In the genomic region with DNA sequence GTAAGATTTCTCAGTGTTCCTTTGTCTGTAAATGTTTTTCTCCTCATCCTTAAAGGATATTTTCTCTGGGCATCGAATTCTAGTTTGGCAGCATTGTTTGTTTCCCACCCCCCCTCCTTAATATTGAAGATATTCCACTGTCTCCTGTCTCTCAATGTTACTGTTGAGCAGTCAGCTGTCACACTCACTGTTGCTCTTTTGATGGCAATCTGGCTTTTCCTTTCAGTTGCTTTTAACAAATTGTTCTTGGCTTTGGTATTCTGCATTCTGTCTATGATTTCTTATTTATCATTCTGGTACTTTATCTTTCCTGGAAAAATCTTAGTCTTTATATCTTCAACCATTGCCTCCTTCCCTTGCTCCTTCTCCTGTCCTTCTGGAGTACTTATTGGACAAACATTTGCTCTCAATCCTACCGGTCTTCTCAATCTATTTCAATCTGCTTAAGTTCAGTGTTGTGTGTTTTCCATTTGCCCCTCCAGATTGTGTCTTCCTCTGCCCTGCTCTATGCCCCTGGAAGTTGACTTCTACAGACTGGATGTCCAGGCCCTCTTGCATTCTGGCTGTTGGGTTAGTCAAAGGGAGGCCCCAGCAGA, we compare ENCODE assay signal across 20 cellular contexts. TPM values are rescaled to one million over a fixed set of nuclear protein-coding genes. Genes with fewer than 3 reads are reported as not detected.
A peak's percentile ranks its signal among the peaks of the same experiment; 100 is the strongest.
DNase-seq lines count a peak whose midpoint lies in the region; ATAC-seq, FAIRE-seq and TF ChIP-seq lines count a peak whose summit lies in the region.
"Had no signal": no experiment of that assay in that cellular context is flagged by ENCODE, and none has a peak within 500 bp of the region (broad histone marks: within the 10 kb centered on the region; RNA-seq: fewer than 3 reads in every experiment).

No MANE protein-coding gene starts in this region.

- H3K4me1 ChIP-seq in HepG2 (ENCODE audit: insufficient read depth, low read length): peaks cover 20% of the 10 kb centered on the region
- H3K4me1 ChIP-seq in right lobe of liver: no peaks in the 10 kb centered on the region
- H3K4me1 ChIP-seq in K562 (replicated peaks in 1 of 2; ENCODE audit: control insufficient read depth in 2 of 2, insufficient read depth in 2 of 2, low read length in 2 of 2): no peaks in the 10 kb centered on the region
- H3K4me1 ChIP-seq: HAP-1 had no signal

- BruUV-seq in HepG2 (replicated peaks; lab: Mats Ljungman, UMichigan): no TSS peak
- no TSS peak for BruUV-seq in K562 (replicated peaks; lab: Mats Ljungman, UMichigan)

- peaks cover 27% of the 10 kb centered on the region for H3K9me3 ChIP-seq in HepG2 (ENCODE audit: low read length)
- H3K9me3 ChIP-seq in right lobe of liver: no peaks in the 10 kb centered on the region
- peaks cover 24% of the 10 kb centered on the region for H3K9me3 ChIP-seq in K562 (replicated peaks; ENCODE audit: control insufficient read depth, insufficient read depth, low read depth, low read length)
- no peaks in the 10 kb centered on the region for H3K9me3 ChIP-seq in WERI-Rb-1 (ENCODE audit: severe bottlenecking)

- H2AFZ ChIP-seq in HepG2 (ENCODE audit: low read length): no peak overlapping the region
- no peak overlapping the region for H2AFZ ChIP-seq in K562 (ENCODE audit: low read depth, low read length)
- H2AFZ ChIP-seq: PC-9 had no signal

- TF ChIP-seq POLR2A in HepG2 (IDR thresholded peaks at IDR 0.05; ENCODE audit: insufficient read depth in 1 of 2, low read depth in 2 of 2, low read length in 2 of 2) (no peak), right lobe of liver (IDR thresholded peaks at IDR 0.05) (no peak), K562 (conservative IDR thresholded peaks at IDR 0.05) (no peak)

- H3K9ac ChIP-seq in HepG2 (ENCODE audit: insufficient read depth, low read depth, low read length) (no peak overlapping the region), K562 (ENCODE audit: insufficient read depth in 1 of 2, low read depth in 2 of 2, low read length in 2 of 2) (no peak overlapping the region)

- ATAC-seq in HepG2 (no peak), right lobe of liver (no peak), K562 (no peak), HG02798 (IDR thresholded peaks at IDR 0.05; ENCODE audit: poor library complexity, unreplicated experiment) (no peak)

- H3K27me3 ChIP-seq in HepG2 (ENCODE audit: control insufficient read depth in 1 of 2, insufficient read depth in 2 of 2, low read length in 2 of 2) (no peaks in the 10 kb centered on the region), right lobe of liver (no peaks in the 10 kb centered on the region), K562 (ENCODE audit: control insufficient read depth in 2 of 2, insufficient read depth in 2 of 2, low read length in 2 of 2) (no peaks in the 10 kb centered on the region), WERI-Rb-1 (ENCODE audit: insufficient read depth, low read depth, severe bottlenecking) (no peaks in the 10 kb centered on the region)

- WGBS in HepG2 (ENCODE audit: low lambda C conversion rate): 22% methylated on average over 2 of the region's 2 CpGs
- WGBS in right lobe of liver (ENCODE audit: insufficient coverage, low coverage, low lambda C conversion rate, missing lambda C conversion rate): 100% methylated on average over 2 of the region's 2 CpGs
- 25% methylated on average over 2 of the region's 2 CpGs for WGBS in K562 (ENCODE audit: insufficient coverage, low coverage, missing lambda C conversion rate)

- CTCF ChIA-PET in HepG2 (lab: Yijun Ruan, JAX; ENCODE audit: low intra/inter-chr PET ratio, low total read pairs) (no interaction called here), K562 (lab: Yijun Ruan, JAX; ENCODE audit: low intra/inter-chr PET ratio) (no interaction called here)

- DNase-seq in HepG2 (ENCODE audit: low spot score): no peak
- no peak for DNase-seq in right lobe of liver
- DNase-seq in M059J (ENCODE audit: low read depth): peak; percentile 5
- no peak for DNase-seq in K562 (ENCODE audit: extremely low read depth in 1 of 4, low spot score in 3 of 4)
- no peak for DNase-seq in DMS153 (lab: John Stamatoyannopoulos, UW)
- no peak for DNase-seq in WERI-Rb-1
- no peak for DNase-seq in stimulated activated naive CD4-positive, alpha-beta T cell treated with Interleukin-2 at 50 U/mL for 16 hours (lab: John Stamatoyannopoulos, UW)
- DNase-seq: KBM-7, MM.1S, NCI-H1417 treated with DMSO at 0.1 percent for 48 hours, NCI-H1930, NCI-H2171 treated with DMSO at 0.1 percent for 48 hours, NCI-H446 treated with DMSO at 0.1 percent for 48 hours, NCI-H774, PC-9 had no signal

- no peak overlapping the region for H3K27ac ChIP-seq in HepG2 (ENCODE audit: extremely low read length, insufficient read depth, low read length)
- no peak overlapping the region for H3K27ac ChIP-seq in right lobe of liver
- H3K27ac ChIP-seq in K562 (ENCODE audit: extremely low read depth, low read depth, low read length): no peak overlapping the region
- H3K27ac ChIP-seq in WERI-Rb-1: no peak overlapping the region
- H3K27ac ChIP-seq: C4-2B, HL-60, PC-9 had no signal

- POLR2A ChIA-PET in HepG2 (lab: Yijun Ruan, JAX) (no interaction called here), K562 (lab: Yijun Ruan, JAX) (interaction anchor here (0.7 kb wide), 1 partner anchor 9 kb away, joined by 3 read pairs; a partner anchor contains a TSS)

- H3K9me1 ChIP-seq in K562 (ENCODE audit: control insufficient read depth, insufficient read depth, low read length): no peaks in the 10 kb centered on the region

- H3K4me3 ChIP-seq in HepG2 (replicated peaks in 1 of 3; ENCODE audit: insufficient read depth in 1 of 3, low read depth in 2 of 3, low read length in 3 of 3) (no peak overlapping the region), right lobe of liver (no peak overlapping the region), K562 (no peak overlapping the region), WERI-Rb-1 (ENCODE audit: low read depth, low read length) (no peak overlapping the region)
- H3K4me3 ChIP-seq: HAP-1, PC-9 had no signal

- no peak for FAIRE-seq in HepG2 (lab: Jason Lieb, UNC)
- peak; percentile 75 for FAIRE-seq in K562 (lab: Jason Lieb, UNC)

- TF ChIP-seq CTCF in HepG2 (CRISPR knock-in tag; IDR thresholded peaks at IDR 0.05) (no peak), right lobe of liver (IDR thresholded peaks at IDR 0.05) (no peak), K562 (IDR thresholded peaks at IDR 0.05 in 2 of 3, conservative IDR thresholded peaks at IDR 0.05 in 1 of 3; ENCODE audit: insufficient read depth in 2 of 3, low read depth in 1 of 3, low read length in 3 of 3) (no peak), WERI-Rb-1 (IDR thresholded peaks at IDR 0.05; ENCODE audit: low read depth, low read length) (no peak)

- H3K4me2 ChIP-seq in HepG2 (ENCODE audit: low read depth, low read length) (no peak overlapping the region), K562 (ENCODE audit: insufficient read depth, low read length) (no peak overlapping the region)
- H3K4me2 ChIP-seq: PC-9 had no signal

- TF ChIP-seq EP300 in HepG2 (IDR thresholded peaks at IDR 0.05; ENCODE audit: low read depth in 2 of 2, low read length in 2 of 2) (no peak), HepG2 (CRISPR knock-in tag; IDR thresholded peaks at IDR 0.05; ENCODE audit: borderline replicate concordance) (no peak), K562 (IDR thresholded peaks at IDR 0.05; ENCODE audit: low read length) (no peak)

- H3K36me3 ChIP-seq in HepG2 (replicated peaks in 1 of 2; ENCODE audit: control insufficient read depth in 1 of 2, insufficient read depth in 2 of 2, low read length in 2 of 2): no peaks in the 10 kb centered on the region
- no peaks in the 10 kb centered on the region for H3K36me3 ChIP-seq in right lobe of liver
- no peaks in the 10 kb centered on the region for H3K36me3 ChIP-seq in K562 (ENCODE audit: control insufficient read depth, insufficient read depth, low read length)
- H3K36me3 ChIP-seq in WERI-Rb-1: no peaks in the 10 kb centered on the region
- H3K36me3 ChIP-seq: HAP-1 had no signal

- H4K20me1 ChIP-seq in HepG2 (ENCODE audit: insufficient read depth, low read length) (no peaks in the 10 kb centered on the region), K562 (replicated peaks; ENCODE audit: control insufficient read depth, insufficient read depth, low read length) (no peaks in the 10 kb centered on the region)

- TF ChIP-seq RAD21 in HepG2 (CRISPR knock-in tag; IDR thresholded peaks at IDR 0.05): no peak
- no peak for TF ChIP-seq RAD21 in K562 (CRISPR knock-in tag; conservative IDR thresholded peaks at IDR 0.05 in 1 of 2, IDR thresholded peaks at IDR 0.05 in 1 of 2)

- intact Hi-C loops in HepG2 (cut with micrococcal nuclease; ENCODE audit: unreplicated experiment) (no loop called here), right lobe of liver (cut with DNase I) (no loop called here), K562 (cut with micrococcal nuclease) (no loop called here)

- no peaks in the 10 kb centered on the region for H3K79me2 ChIP-seq in HepG2 (ENCODE audit: insufficient read depth, low read length)
- no peaks in the 10 kb centered on the region for H3K79me2 ChIP-seq in K562 (ENCODE audit: control insufficient read depth, insufficient read depth, low read length)

- in situ Hi-C loops in HepG2 (cut with HindIII; ENCODE audit: extremely low pct_ligation_motif_present, low pct_unique_long_range_greater_than_20kb) (no loop called here), K562 (cut with MboI) (no loop called here)

RNA-seq across cellular contexts. Expression of a gene that starts 9.3 kb away (rescaled TPM):
- total RNA-seq in HepG2 (2016; rRNA removed; fragmentation: Illumina TruSeq; extraction: Trizol): 85.5 and 101 TPM in 2 replicates
- 9.2 and 10.8 TPM in 2 replicates for total RNA-seq in HepG2 (2016; cell fraction: cytosol; rRNA removed; fragmentation: Illumina TruSeq; extraction: Trizol; ENCODE audit: low read depth)
- total RNA-seq in HepG2 (2016; cell fraction: insoluble cytoplasmic fraction; rRNA removed; fragmentation: Illumina TruSeq; extraction: Trizol): 73.1 and 98.3 TPM in 2 replicates
- total RNA-seq in HepG2 (2016; cell fraction: membrane; rRNA removed; fragmentation: Illumina TruSeq; extraction: Trizol): 17.2 and 23.2 TPM in 2 replicates
- 61.0 and 70.2 TPM in 2 replicates for total RNA-seq in HepG2 (2016; cell fraction: nucleus; rRNA removed; fragmentation: Illumina TruSeq; extraction: Trizol)
- polyA plus RNA-seq in HepG2 (2011; rRNA removed): 20.1 and 24.1 TPM in 2 replicates
- 9.2 and 11.6 TPM in 2 replicates for polyA plus RNA-seq in HepG2 (2011; cell fraction: cytosol; rRNA removed)
- 31.1 and 31.6 TPM in 2 replicates for polyA plus RNA-seq in HepG2 (2011; cell fraction: nucleus; rRNA removed)
- 37.7 and 40.3 TPM in 2 replicates for polyA plus RNA-seq in HepG2 (2012)
- polyA plus RNA-seq in HepG2 (2016; cell fraction: cytosol; fragmentation: Illumina TruSeq; extraction: Trizol; ENCODE audit: low read depth): 3.6 and 4.3 TPM in 2 replicates
- 116 and 119 TPM in 2 replicates for polyA plus RNA-seq in HepG2 (2016; cell fraction: insoluble cytoplasmic fraction; fragmentation: Illumina TruSeq; extraction: Trizol; ENCODE audit: low read depth)
- 8.8 and 12.3 TPM in 2 replicates for polyA plus RNA-seq in HepG2 (2016; cell fraction: membrane; fragmentation: Illumina TruSeq; extraction: Trizol; ENCODE audit: low read depth)
- 109 and 116 TPM in 2 replicates for polyA plus RNA-seq in HepG2 (2016; cell fraction: nucleus; fragmentation: Illumina TruSeq; extraction: Trizol; ENCODE audit: insufficient read depth, low read depth)
- 35.4 and 59.3 TPM in 2 replicates for polyA minus RNA-seq in HepG2 (2011; rRNA and poly(A)+ RNA removed; ENCODE audit: low replicate concordance)
- 14.2 and 15.8 TPM in 2 replicates for polyA minus RNA-seq in HepG2 (2011; cell fraction: cytosol; rRNA and poly(A)+ RNA removed)
- polyA minus RNA-seq in HepG2 (2011; cell fraction: nucleus; rRNA and poly(A)+ RNA removed): 62.8 and 65.3 TPM in 2 replicates
- 10 to 100 TPM in 5 of 6 experiments, 1 to 10 TPM in 1; 6.6 to 18.6 (median 15.4) TPM for total RNA-seq in right lobe of liver
- 11.2 and 20.7 TPM in 2 replicates for total RNA-seq in M059J (2014; rRNA removed; shearing (Covaris generic))
- 152 and 161 TPM in 2 replicates for total RNA-seq in K562 (2011; cell fraction: chromatin; rRNA removed; ENCODE audit: low replicate concordance)
- 89.4 and 92.6 TPM in 2 replicates for total RNA-seq in K562 (2011; cell fraction: nucleolus; rRNA removed)
- 101 and 119 TPM in 2 replicates for total RNA-seq in K562 (2011; cell fraction: nucleoplasm; rRNA removed)
- 139 and 155 TPM in 2 replicates for total RNA-seq in K562 (2014; rRNA removed)
- total RNA-seq in K562 (2014; rRNA removed; fragmentation: Illumina TruSeq; extraction: Trizol): 147 and 176 TPM in 2 replicates
- total RNA-seq in K562 (2015; rRNA removed; fragmentation: Illumina TruSeq; extraction: Trizol): 119 and 121 TPM in 2 replicates
- 113 and 128 TPM in 2 replicates for total RNA-seq in K562 (2021)
- polyA plus RNA-seq in K562 (2011; rRNA removed): 63.2 and 79.0 TPM in 2 replicates
- 23.3 and 31.7 TPM in 2 replicates for polyA plus RNA-seq in K562 (2011; cell fraction: cytosol; rRNA removed)
- polyA plus RNA-seq in K562 (2011; cell fraction: nucleus; rRNA removed): 66.4 and 72.5 TPM in 2 replicates
- polyA plus RNA-seq in K562 (2012): 54.3 and 75.5 TPM in 2 replicates
- 102 and 118 TPM in 2 replicates for polyA plus RNA-seq in K562 (2014; fragmentation: Illumina TruSeq; extraction: Trizol)
- polyA plus RNA-seq in K562 (2014; fragmentation: Nextera tagmentation; extraction: Ambion mirVana): 100 to 1,000 TPM in 1 of 2 experiments, 10 to 100 TPM in 1; 88.2 to 128 TPM
- 135 TPM in 2 replicates for polyA plus RNA-seq in K562 (2014; rRNA removed)
- 51.2 and 60.2 TPM in 2 replicates for polyA minus RNA-seq in K562 (2011; rRNA and poly(A)+ RNA removed)
- 24.7 and 30.6 TPM in 2 replicates for polyA minus RNA-seq in K562 (2011; cell fraction: cytosol; rRNA and poly(A)+ RNA removed)
- 42.3 and 61.3 TPM in 2 replicates for polyA minus RNA-seq in K562 (2011; cell fraction: nucleus; rRNA and poly(A)+ RNA removed)

RNA-seq across cellular contexts. Expression of a gene that starts 46.7 kb away (rescaled TPM):
- total RNA-seq in HepG2 (2016; rRNA removed; fragmentation: Illumina TruSeq; extraction: Trizol) (not detected in 2 replicates), right lobe of liver (not detected), K562 (2014; rRNA removed) (not detected in 2 replicates), K562 (2014; rRNA removed; fragmentation: Illumina TruSeq; extraction: Trizol) (not detected in 2 replicates), K562 (2015; rRNA removed; fragmentation: Illumina TruSeq; extraction: Trizol) (not detected in 2 replicates), K562 (2021) (not detected in 2 replicates)
- not detected in 2 replicates for total RNA-seq in HepG2 (2016; cell fraction: cytosol; rRNA removed; fragmentation: Illumina TruSeq; extraction: Trizol; ENCODE audit: low read depth)
- total RNA-seq in HepG2 (2016; cell fraction: insoluble cytoplasmic fraction; rRNA removed; fragmentation: Illumina TruSeq; extraction: Trizol): not detected in 2 replicates
- not detected in 2 replicates for total RNA-seq in HepG2 (2016; cell fraction: membrane; rRNA removed; fragmentation: Illumina TruSeq; extraction: Trizol)
- not detected in 2 replicates for total RNA-seq in HepG2 (2016; cell fraction: nucleus; rRNA removed; fragmentation: Illumina TruSeq; extraction: Trizol)
- polyA plus RNA-seq in HepG2 (2011; rRNA removed) (not detected in 2 replicates), K562 (2011; rRNA removed) (not detected in 2 replicates), K562 (2014; fragmentation: Illumina TruSeq; extraction: Trizol) (not detected in 2 replicates), K562 (2014; fragmentation: Nextera tagmentation; extraction: Ambion mirVana) (not detected), K562 (2014; rRNA removed) (not detected in 2 replicates)
- polyA plus RNA-seq in HepG2 (2011; cell fraction: cytosol; rRNA removed): not detected in 2 replicates
- not detected in 2 replicates for polyA plus RNA-seq in HepG2 (2011; cell fraction: nucleus; rRNA removed)
- polyA plus RNA-seq in HepG2 (2012): not detected in 2 replicates
- polyA plus RNA-seq in HepG2 (2016; cell fraction: cytosol; fragmentation: Illumina TruSeq; extraction: Trizol; ENCODE audit: low read depth): not detected in 2 replicates
- not detected in 2 replicates for polyA plus RNA-seq in HepG2 (2016; cell fraction: insoluble cytoplasmic fraction; fragmentation: Illumina TruSeq; extraction: Trizol; ENCODE audit: low read depth)
- polyA plus RNA-seq in HepG2 (2016; cell fraction: membrane; fragmentation: Illumina TruSeq; extraction: Trizol; ENCODE audit: low read depth): not detected in 2 replicates
- polyA plus RNA-seq in HepG2 (2016; cell fraction: nucleus; fragmentation: Illumina TruSeq; extraction: Trizol; ENCODE audit: insufficient read depth, low read depth): not detected in 2 replicates
- not detected in 2 replicates for polyA minus RNA-seq in HepG2 (2011; rRNA and poly(A)+ RNA removed; ENCODE audit: low replicate concordance)
- not detected in 2 replicates for polyA minus RNA-seq in HepG2 (2011; cell fraction: cytosol; rRNA and poly(A)+ RNA removed)
- polyA minus RNA-seq in HepG2 (2011; cell fraction: nucleus; rRNA and poly(A)+ RNA removed): not detected in 2 replicates
- total RNA-seq in M059J (2014; rRNA removed; shearing (Covaris generic)): not detected in 2 replicates
- not detected in 2 replicates for total RNA-seq in K562 (2011; cell fraction: chromatin; rRNA removed; ENCODE audit: low replicate concordance)
- total RNA-seq in K562 (2011; cell fraction: nucleolus; rRNA removed): not detected in 2 replicates
- not detected in 2 replicates for total RNA-seq in K562 (2011; cell fraction: nucleoplasm; rRNA removed)
- polyA plus RNA-seq in K562 (2011; cell fraction: cytosol; rRNA removed): 0.04 and 0.10 TPM in 2 replicates
- not detected in 2 replicates for polyA plus RNA-seq in K562 (2011; cell fraction: nucleus; rRNA removed)
- polyA plus RNA-seq in K562 (2012): not detected in 2 replicates
- not detected in 2 replicates for polyA minus RNA-seq in K562 (2011; rRNA and poly(A)+ RNA removed)
- not detected in 2 replicates for polyA minus RNA-seq in K562 (2011; cell fraction: cytosol; rRNA and poly(A)+ RNA removed)
- polyA minus RNA-seq in K562 (2011; cell fraction: nucleus; rRNA and poly(A)+ RNA removed): not detected in 2 replicates
- total RNA-seq: A673, PC-9 had no signal

RNA-seq across cellular contexts. Expression of a gene that starts 47.4 kb away (rescaled TPM):
- total RNA-seq in HepG2 (2016; rRNA removed; fragmentation: Illumina TruSeq; extraction: Trizol) (19.5 and 23.6 TPM in 2 replicates), right lobe of liver (10 to 100 TPM; 22.4 to 35.9 (median 31.7) TPM), K562 (2014; rRNA removed) (48.4 and 61.7 TPM in 2 replicates), K562 (2014; rRNA removed; fragmentation: Illumina TruSeq; extraction: Trizol) (28.3 and 28.6 TPM in 2 replicates), K562 (2015; rRNA removed; fragmentation: Illumina TruSeq; extraction: Trizol) (37.3 and 39.0 TPM in 2 replicates), K562 (2021) (128 and 130 TPM in 2 replicates)
- 14.7 and 23.0 TPM in 2 replicates for total RNA-seq in HepG2 (2016; cell fraction: cytosol; rRNA removed; fragmentation: Illumina TruSeq; extraction: Trizol; ENCODE audit: low read depth)
- total RNA-seq in HepG2 (2016; cell fraction: insoluble cytoplasmic fraction; rRNA removed; fragmentation: Illumina TruSeq; extraction: Trizol): 19.2 and 20.0 TPM in 2 replicates
- total RNA-seq in HepG2 (2016; cell fraction: membrane; rRNA removed; fragmentation: Illumina TruSeq; extraction: Trizol): 15.0 and 15.8 TPM in 2 replicates
- total RNA-seq in HepG2 (2016; cell fraction: nucleus; rRNA removed; fragmentation: Illumina TruSeq; extraction: Trizol): 26.7 and 30.9 TPM in 2 replicates
- polyA plus RNA-seq in HepG2 (2011; rRNA removed) (29.4 and 30.2 TPM in 2 replicates), K562 (2011; rRNA removed) (63.1 and 64.1 TPM in 2 replicates), K562 (2014; fragmentation: Illumina TruSeq; extraction: Trizol) (38.5 and 44.0 TPM in 2 replicates), K562 (2014; fragmentation: Nextera tagmentation; extraction: Ambion mirVana) (10 to 100 TPM; 11.8 to 21.0 TPM), K562 (2014; rRNA removed) (42.6 and 46.6 TPM in 2 replicates)
- 17.2 and 19.1 TPM in 2 replicates for polyA plus RNA-seq in HepG2 (2011; cell fraction: cytosol; rRNA removed)
- polyA plus RNA-seq in HepG2 (2011; cell fraction: nucleus; rRNA removed): 47.0 and 50.9 TPM in 2 replicates
- 21.6 and 23.2 TPM in 2 replicates for polyA plus RNA-seq in HepG2 (2012)
- 0.96 and 1.0 TPM in 2 replicates for polyA plus RNA-seq in HepG2 (2016; cell fraction: cytosol; fragmentation: Illumina TruSeq; extraction: Trizol; ENCODE audit: low read depth)
- polyA plus RNA-seq in HepG2 (2016; cell fraction: insoluble cytoplasmic fraction; fragmentation: Illumina TruSeq; extraction: Trizol; ENCODE audit: low read depth): 20.6 and 24.1 TPM in 2 replicates
- polyA plus RNA-seq in HepG2 (2016; cell fraction: membrane; fragmentation: Illumina TruSeq; extraction: Trizol; ENCODE audit: low read depth): 4.4 and 4.9 TPM in 2 replicates
- 31.6 and 31.8 TPM in 2 replicates for polyA plus RNA-seq in HepG2 (2016; cell fraction: nucleus; fragmentation: Illumina TruSeq; extraction: Trizol; ENCODE audit: insufficient read depth, low read depth)
- 61.5 and 94.1 TPM in 2 replicates for polyA minus RNA-seq in HepG2 (2011; rRNA and poly(A)+ RNA removed; ENCODE audit: low replicate concordance)
- polyA minus RNA-seq in HepG2 (2011; cell fraction: cytosol; rRNA and poly(A)+ RNA removed): 27.4 and 36.0 TPM in 2 replicates
- 92.4 and 94.1 TPM in 2 replicates for polyA minus RNA-seq in HepG2 (2011; cell fraction: nucleus; rRNA and poly(A)+ RNA removed)
- 8.4 and 24.0 TPM in 2 replicates for total RNA-seq in M059J (2014; rRNA removed; shearing (Covaris generic))
- total RNA-seq in K562 (2011; cell fraction: chromatin; rRNA removed; ENCODE audit: low replicate concordance): 210 and 214 TPM in 2 replicates
- total RNA-seq in K562 (2011; cell fraction: nucleolus; rRNA removed): 107 and 116 TPM in 2 replicates
- total RNA-seq in K562 (2011; cell fraction: nucleoplasm; rRNA removed): 149 and 184 TPM in 2 replicates
- 38.4 and 38.9 TPM in 2 replicates for polyA plus RNA-seq in K562 (2011; cell fraction: cytosol; rRNA removed)
- 106 and 107 TPM in 2 replicates for polyA plus RNA-seq in K562 (2011; cell fraction: nucleus; rRNA removed)
- 21.5 and 41.5 TPM in 2 replicates for polyA plus RNA-seq in K562 (2012)
- polyA minus RNA-seq in K562 (2011; rRNA and poly(A)+ RNA removed): 95.3 and 108 TPM in 2 replicates
- 55.8 and 69.2 TPM in 2 replicates for polyA minus RNA-seq in K562 (2011; cell fraction: cytosol; rRNA and poly(A)+ RNA removed)
- polyA minus RNA-seq in K562 (2011; cell fraction: nucleus; rRNA and poly(A)+ RNA removed): 70.0 and 104 TPM in 2 replicates
